Comparison of ENCODE assay signal across 20 cellular contexts in the genomic region with DNA sequence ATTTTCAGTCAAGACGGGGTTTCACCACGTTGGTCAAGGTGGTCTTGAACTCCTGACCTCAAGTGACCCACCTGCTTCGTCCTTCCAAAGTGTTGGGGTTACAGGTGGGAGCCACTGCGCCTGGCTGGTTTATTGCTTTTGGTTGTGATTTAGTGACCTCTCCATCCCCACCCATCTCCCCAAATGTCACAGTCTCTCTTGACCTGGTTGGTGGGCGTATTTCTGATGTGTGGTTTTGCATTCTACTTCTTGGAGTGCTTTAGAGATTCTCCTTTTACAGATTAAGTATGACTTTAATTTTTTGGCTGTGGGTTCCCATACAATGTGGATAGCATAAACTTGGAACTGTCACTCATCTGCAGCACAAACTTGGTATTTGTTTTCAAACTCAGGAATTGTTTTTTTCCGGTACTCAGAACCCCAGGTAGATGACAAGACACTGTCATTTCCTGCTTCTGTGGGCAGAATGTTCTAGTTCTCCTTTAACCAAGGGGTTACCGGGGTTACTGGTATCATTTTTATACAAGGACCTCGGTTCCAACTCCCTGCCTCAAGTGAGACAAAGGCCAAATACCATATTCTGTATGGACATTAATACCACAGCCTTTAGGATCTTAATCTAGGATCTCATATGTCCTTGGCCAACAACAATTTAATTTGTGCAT.
"Had no signal": no experiment of that assay in that cellular context is flagged by ENCODE, and none has a peak within 500 bp of the region (broad histone marks: within the 10 kb centered on the region; RNA-seq: fewer than 3 reads in every experiment).

No MANE protein-coding gene starts in this region.

- H3K9ac ChIP-seq: neural progenitor cell had no signal

- H3K4me1 ChIP-seq: colonic mucosa, gastrocnemius medialis, heart left ventricle, neural progenitor cell, prostate gland, upper lobe of left lung had no signal

- H3K27me3 ChIP-seq: brain microvascular endothelial cell, colonic mucosa, gastrocnemius medialis, heart left ventricle, neural progenitor cell, upper lobe of left lung had no signal

- DNase-seq: activated CD4-positive, alpha-beta T cell treated with anti-CD3 and anti-CD28 coated beads, Interleukin-2, amount 50 U/mL, for 1 hour; activated CD8-positive, alpha-beta memory T cell treated with anti-CD3 and anti-CD28 coated beads, Interleukin-2, amount 50 U/mL, for 4 hours; activated effector memory CD4-positive, alpha-beta T cell treated with Interleukin-2 at 50 U/mL for 16 hours; activated naive CD4-positive, alpha-beta T cell treated with anti-CD3 and anti-CD28 coated beads, Interleukin-2, amount 10 ng/mL, durations not matched to agents 7 days and 5 days; activated naive CD8-positive, alpha-beta T cell treated with anti-CD3 and anti-CD28 coated beads, Interleukin-2, amount 50 U/mL, for 24 hours; activated T-cell treated with anti-CD3 and anti-CD28 coated beads, Interleukin-2, amount 50 U/mL, for 4 hours; anterior cingulate cortex; brain microvascular endothelial cell; colonic mucosa; gastrocnemius medialis; heart left ventricle; left ventricle myocardium superior; right cardiac atrium; stimulated activated CD4-positive, alpha-beta T cell treated with anti-CD3 and anti-CD28 coated beads, Interleukin-2, amount 100 ng/mL, for 48 hours; upper lobe of left lung had no signal

- H3K27me3 Mint-ChIP-seq: activated naive CD4-positive, alpha-beta T cell treated with anti-CD3 and anti-CD28 coated beads, Interleukin-2, amount 10 ng/mL, durations not matched to agents 7 days and 5 days had no signal

- H2AFZ ChIP-seq: neural progenitor cell had no signal

- H3K4me3 ChIP-seq: colonic mucosa, gastrocnemius medialis, heart left ventricle, neural progenitor cell, prostate gland, thoracic aorta, upper lobe of left lung had no signal

- ATAC-seq: activated naive CD8-positive, alpha-beta T cell treated with anti-CD3 and anti-CD28 coated beads, Interleukin-2, amount 50 U/mL, for 24 hours; activated T-cell treated with anti-CD3 and anti-CD28 coated beads, Interleukin-2, amount 50 U/mL, for 4 hours; esophagus mucosa; gastrocnemius medialis; heart left ventricle; left ventricle myocardium superior; right cardiac atrium had no signal

- H3K36me3 ChIP-seq: brain microvascular endothelial cell, colonic mucosa, gastrocnemius medialis, neural progenitor cell, prostate gland, thoracic aorta, upper lobe of left lung had no signal

- H3K27ac ChIP-seq: brain microvascular endothelial cell, colonic mucosa, gastrocnemius medialis, heart left ventricle, neural progenitor cell, prostate gland, thoracic aorta, upper lobe of left lung had no signal

- H3K4me3 Mint-ChIP-seq: activated naive CD4-positive, alpha-beta T cell treated with anti-CD3 and anti-CD28 coated beads, Interleukin-2, amount 10 ng/mL, durations not matched to agents 7 days and 5 days; activated naive CD8-positive, alpha-beta T cell treated with anti-CD3 and anti-CD28 coated beads, Interleukin-2, amount 50 U/mL, for 24 hours; activated T-cell treated with anti-CD3 and anti-CD28 coated beads, Interleukin-2, amount 50 U/mL, for 4 hours; central memory CD8-positive, alpha-beta T cell; neural progenitor cell had no signal

- H3K9me3 Mint-ChIP-seq: activated naive CD4-positive, alpha-beta T cell treated with anti-CD3 and anti-CD28 coated beads, Interleukin-2, amount 10 ng/mL, durations not matched to agents 7 days and 5 days; activated naive CD8-positive, alpha-beta T cell treated with anti-CD3 and anti-CD28 coated beads, Interleukin-2, amount 50 U/mL, for 24 hours; activated T-cell treated with anti-CD3 and anti-CD28 coated beads, Interleukin-2, amount 50 U/mL, for 4 hours; central memory CD8-positive, alpha-beta T cell had no signal

- H3K4me1 Mint-ChIP-seq: central memory CD8-positive, alpha-beta T cell; neural progenitor cell had no signal

- H3K27ac Mint-ChIP-seq: activated naive CD4-positive, alpha-beta T cell treated with anti-CD3 and anti-CD28 coated beads, Interleukin-2, amount 10 ng/mL, durations not matched to agents 7 days and 5 days; activated naive CD8-positive, alpha-beta T cell treated with anti-CD3 and anti-CD28 coated beads, Interleukin-2, amount 50 U/mL, for 24 hours; neural progenitor cell had no signal

- H3K9me3 ChIP-seq: colonic mucosa, gastrocnemius medialis, heart left ventricle, prostate gland, thoracic aorta, upper lobe of left lung had no signal

- H3K36me3 Mint-ChIP-seq: activated naive CD4-positive, alpha-beta T cell treated with anti-CD3 and anti-CD28 coated beads, Interleukin-2, amount 10 ng/mL, durations not matched to agents 7 days and 5 days; neural progenitor cell had no signal

- H3K4me2 ChIP-seq: neural progenitor cell had no signal
